In the genomic region with DNA sequence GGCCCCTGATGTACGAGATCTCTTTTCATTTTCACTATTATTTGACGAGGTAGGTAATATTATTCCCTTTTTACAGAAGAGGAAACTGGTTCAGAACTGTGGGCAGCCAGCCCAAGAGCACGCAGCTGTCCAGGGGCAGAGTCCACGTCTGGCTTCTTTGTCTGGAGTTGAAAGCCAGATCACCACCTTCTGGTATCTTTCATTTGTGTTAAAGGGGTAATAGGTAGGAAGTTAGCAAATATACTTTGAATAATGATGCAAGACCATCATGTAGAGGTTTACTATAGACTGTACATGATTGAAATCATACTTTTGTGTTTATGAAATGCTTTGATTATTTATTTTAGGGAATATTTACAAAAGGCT, we compare ENCODE assay signal across 9 cellular contexts.
DNase-seq lines count a peak whose midpoint lies in the region; ATAC-seq and TF ChIP-seq lines count a peak whose summit lies in the region.
"Had no signal": no experiment of that assay in that cellular context is flagged by ENCODE, and none has a peak within 500 bp of the region (broad histone marks: within the 10 kb centered on the region; RNA-seq: fewer than 3 reads in every experiment).

No MANE protein-coding gene starts in this region.

- no peak for TF ChIP-seq CTCF in progenitor cell of endocrine pancreas (IDR thresholded peaks at IDR 0.05; ENCODE audit: unreplicated experiment)
- no peak for TF ChIP-seq CTCF in brain microvascular endothelial cell (IDR thresholded peaks at IDR 0.05; ENCODE audit: low read depth, low read length, missing control alignments)

- H3K9me3 ChIP-seq in SJCRH30 (replicated peaks): no peaks in the 10 kb centered on the region

- H3K27me3 ChIP-seq in SJCRH30: no peaks in the 10 kb centered on the region
- no peaks in the 10 kb centered on the region for H3K27me3 ChIP-seq in brain microvascular endothelial cell (replicated peaks)

- H3K27ac ChIP-seq in SJCRH30 (no peak overlapping the region), brain microvascular endothelial cell (no peak overlapping the region)

- no peaks in the 10 kb centered on the region for H3K27me3 Mint-ChIP-seq in progenitor cell of endocrine pancreas

- H3K4me3 Mint-ChIP-seq in progenitor cell of endocrine pancreas (ENCODE audit: low read depth): no peak overlapping the region

- H3K4me1 Mint-ChIP-seq in progenitor cell of endocrine pancreas (ENCODE audit: low read depth): peaks cover 23% of the 10 kb centered on the region

- H3K4me1 ChIP-seq in SJCRH30: peaks cover 10% of the 10 kb centered on the region

- H3K36me3 ChIP-seq in SJCRH30 (no peaks in the 10 kb centered on the region), brain microvascular endothelial cell (replicated peaks) (no peaks in the 10 kb centered on the region)

- H3K9me3 Mint-ChIP-seq in progenitor cell of endocrine pancreas (ENCODE audit: low read depth): no peaks in the 10 kb centered on the region

- DNase-seq in SJCRH30 (peak; percentile 18 to 45), glomerular visceral epithelial cell (ENCODE audit: extremely low spot score) (peak; percentile 46), progenitor cell of endocrine pancreas (ENCODE audit: low spot score, unreplicated experiment) (no peak), brain microvascular endothelial cell (no peak), NCI-H510A (lab: John Stamatoyannopoulos, UW) (no peak)
- DNase-seq: NCI-H2081 had no signal

- peak; percentile 28 for ATAC-seq in GM21529 (IDR thresholded peaks at IDR 0.05; ENCODE audit: unreplicated experiment)
- ATAC-seq in HG02759 (IDR thresholded peaks at IDR 0.05; ENCODE audit: unreplicated experiment): no peak
- no peak for ATAC-seq in HG02852 (IDR thresholded peaks at IDR 0.05; ENCODE audit: unreplicated experiment)

- peak overlapping the region; percentile 95 for H3K27ac Mint-ChIP-seq in progenitor cell of endocrine pancreas

- no peaks in the 10 kb centered on the region for H3K36me3 Mint-ChIP-seq in progenitor cell of endocrine pancreas (ENCODE audit: insufficient read depth)

- in situ Hi-C loops in brain microvascular endothelial cell (cut with HindIII; ENCODE audit: low pct_ligation_motif_present, low sequenced_read_pairs): no loop called here

- H3K4me3 ChIP-seq in SJCRH30 (no peak overlapping the region), brain microvascular endothelial cell (ENCODE audit: low read depth, low read length) (no peak overlapping the region)

Comparison
In these comparisons a context has a peak if more than half of its experiments do, and no peak if none do; other contexts are left out.
1. DNase-seq: peak in SJCRH30 (2 of 2) and glomerular visceral epithelial cell (single experiment); none in progenitor cell of endocrine pancreas (single experiment), brain microvascular endothelial cell (single experiment) and NCI-H510A (single experiment).